22 cellular contexts compared by ENCODE assay signal in the genomic region with DNA sequence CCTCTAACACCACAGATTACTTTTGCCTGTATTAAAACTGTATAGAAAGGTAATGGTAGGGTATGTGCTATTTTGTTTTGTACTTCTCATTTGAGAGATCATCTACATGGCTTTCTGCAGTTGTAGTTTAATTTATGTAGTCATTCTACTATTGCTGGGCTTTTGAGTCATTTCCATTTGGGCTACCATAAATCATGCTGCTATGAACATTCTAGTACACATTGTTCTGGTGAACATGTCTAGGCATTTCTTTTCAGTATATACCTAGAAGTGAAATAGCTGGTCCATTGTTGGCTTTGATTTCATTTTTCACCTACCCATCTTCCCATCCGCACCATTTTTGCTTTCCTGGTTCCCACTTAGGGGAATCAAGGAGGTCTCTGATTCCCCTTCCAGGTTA. TPM values are rescaled to one million over a fixed set of nuclear protein-coding genes. Genes with fewer than 3 reads are reported as not detected.
DNase-seq lines count a peak whose midpoint lies in the region; ATAC-seq, FAIRE-seq and TF ChIP-seq lines count a peak whose summit lies in the region.
"Had no signal": no experiment of that assay in that cellular context is flagged by ENCODE, and none has a peak within 500 bp of the region (broad histone marks: within the 10 kb centered on the region; RNA-seq: fewer than 3 reads in every experiment).

No MANE protein-coding gene starts in this region.

- no peak overlapping the region for H3K27ac Mint-ChIP-seq in activated CD4-positive, alpha-beta T cell treated with anti-CD3 and anti-CD28 coated beads for 36 hours
- H3K27ac Mint-ChIP-seq: CD8-positive, alpha-beta T cell had no signal

- in situ Hi-C loops in brain microvascular endothelial cell (cut with HindIII; ENCODE audit: low pct_ligation_motif_present, low sequenced_read_pairs) = no loop called here

- ATAC-seq in RWPE2 (ENCODE audit: low read depth) (peak; percentile 63; the same call in 2 of the 3 replicates), GM18517 (IDR thresholded peaks at IDR 0.05; ENCODE audit: unreplicated experiment) (no peak)
- no peak for ATAC-seq in activated CD4-positive, alpha-beta T cell treated with anti-CD3 and anti-CD28 coated beads for 36 hours
- ATAC-seq: CD8-positive, alpha-beta T cell; HCT116 had no signal

- CTCF ChIA-PET in activated CD4-positive, alpha-beta T cell treated with anti-CD3 and anti-CD28 coated beads for 36 hours (lab: Charles Lee) = no interaction called here

- H3K9me3 ChIP-seq in RWPE2 (ENCODE audit: severe bottlenecking) = no peaks in the 10 kb centered on the region
- H3K9me3 ChIP-seq: Caco-2, SJSA1 had no signal

- H3K4me3 Mint-ChIP-seq in activated CD4-positive, alpha-beta T cell treated with anti-CD3 and anti-CD28 coated beads for 36 hours = no peak overlapping the region
- H3K4me3 Mint-ChIP-seq: CD8-positive, alpha-beta T cell had no signal

- DNase-seq in RWPE2 (ENCODE audit: low spot score) (no peak), bronchial epithelial cell (ENCODE audit: low read depth) (peak; percentile 67), fibroblast of mammary gland (ENCODE audit: low read depth) (peak; percentile 59), urothelium cell line (ENCODE audit: low spot score) (no peak), brain microvascular endothelial cell (no peak)
- no peak for DNase-seq in activated CD4-positive, alpha-beta T cell treated with anti-CD3 and anti-CD28 coated beads for 36 hours
- no peak for DNase-seq in activated T-cell treated with anti-CD3 and anti-CD28 coated beads, Interleukin-2, amount 50 U/mL, for 1 hour
- DNase-seq: CD8-positive, alpha-beta T cell; IMR-90; NCI-H1105; NCI-H1930; NCI-H446; NCI-H524 treated with DMSO at 0.1 percent for 48 hours; Right ventricle myocardium superior had no signal

- POLR2A ChIA-PET in activated CD4-positive, alpha-beta T cell treated with anti-CD3 and anti-CD28 coated beads for 36 hours (lab: Charles Lee) = no interaction called here

- H3K4me1 Mint-ChIP-seq in activated CD4-positive, alpha-beta T cell treated with anti-CD3 and anti-CD28 coated beads for 36 hours = no peaks in the 10 kb centered on the region

- H3K9me3 Mint-ChIP-seq in activated CD4-positive, alpha-beta T cell treated with anti-CD3 and anti-CD28 coated beads for 36 hours (ENCODE audit: low read depth) = no peaks in the 10 kb centered on the region
- H3K9me3 Mint-ChIP-seq: CD8-positive, alpha-beta T cell had no signal

- H3K27me3 Mint-ChIP-seq in activated CD4-positive, alpha-beta T cell treated with anti-CD3 and anti-CD28 coated beads for 36 hours = no peaks in the 10 kb centered on the region

- H3K4me3 ChIP-seq in RWPE2 (ENCODE audit: severe bottlenecking) = no peak overlapping the region
- no peak overlapping the region for H3K4me3 ChIP-seq in bronchial epithelial cell (ENCODE audit: low read depth, low read length)
- H3K4me3 ChIP-seq in fibroblast of mammary gland (ENCODE audit: control insufficient read depth, low read depth, low read length) = no peak overlapping the region
- H3K4me3 ChIP-seq in brain microvascular endothelial cell (ENCODE audit: low read depth, low read length) = no peak overlapping the region
- H3K4me3 ChIP-seq: SJSA1 had no signal

- TF ChIP-seq CTCF in RWPE2 (IDR thresholded peaks at IDR 0.05; ENCODE audit: poor library complexity, severe bottlenecking) (no peak), bronchial epithelial cell (IDR thresholded peaks at IDR 0.05; ENCODE audit: insufficient read depth, low read length, severe bottlenecking) (no peak), fibroblast of mammary gland (conservative IDR thresholded peaks at IDR 0.05; ENCODE audit: control insufficient read depth, insufficient read depth, low read depth, low read length) (no peak), brain microvascular endothelial cell (IDR thresholded peaks at IDR 0.05; ENCODE audit: low read depth, low read length, missing control alignments) (no peak)

- intact Hi-C loops in activated CD4-positive, alpha-beta T cell treated with anti-CD3 and anti-CD28 coated beads for 36 hours (cut with DNase I, micrococcal nuclease) = no loop called here

- H3K27ac ChIP-seq in RWPE2 (ENCODE audit: poor library complexity, severe bottlenecking) (peak overlapping the region; percentile 36), brain microvascular endothelial cell (no peak overlapping the region)
- H3K27ac ChIP-seq: C4-2B, KMS-11, SJSA1 had no signal

- H3K4me1 ChIP-seq in RWPE2 (ENCODE audit: insufficient read depth, poor library complexity, severe bottlenecking) = peaks cover 12% of the 10 kb centered on the region

- H3K36me3 Mint-ChIP-seq in activated CD4-positive, alpha-beta T cell treated with anti-CD3 and anti-CD28 coated beads for 36 hours (ENCODE audit: low read depth) = no peaks in the 10 kb centered on the region
- H3K36me3 Mint-ChIP-seq: CD8-positive, alpha-beta T cell had no signal

- FAIRE-seq in bronchial epithelial cell (lab: Jason Lieb, UNC) = no peak
- FAIRE-seq in urothelium cell line (lab: Jason Lieb, UNC) = peak; percentile 68
- FAIRE-seq: G401.6 had no signal

- H3K36me3 ChIP-seq in RWPE2 (ENCODE audit: low read depth) (no peaks in the 10 kb centered on the region), bronchial epithelial cell (ENCODE audit: control insufficient read depth, insufficient read depth, low read length) (no peaks in the 10 kb centered on the region), brain microvascular endothelial cell (replicated peaks) (no peaks in the 10 kb centered on the region)

- H3K27me3 ChIP-seq in RWPE2 (ENCODE audit: insufficient read depth, poor library complexity, severe bottlenecking) (no peaks in the 10 kb centered on the region), bronchial epithelial cell (ENCODE audit: control insufficient read depth, insufficient read depth, low read length) (no peaks in the 10 kb centered on the region), brain microvascular endothelial cell (replicated peaks) (no peaks in the 10 kb centered on the region)
- H3K27me3 ChIP-seq: SJSA1 had no signal

RNA-seq across cellular contexts. Expression of gene EDN2, which starts 18.7 kb away (rescaled TPM):
- total RNA-seq in bronchial epithelial cell = 1.6 and 13.3 TPM in 2 replicates
- total RNA-seq in activated CD4-positive, alpha-beta T cell treated with anti-CD3 and anti-CD28 coated beads for 36 hours = not detected
- total RNA-seq: A673, Caco-2, IMR-90 had no signal

Comparison
In these comparisons a context has a peak if more than half of its experiments do, and no peak if none do; other contexts are left out.
1. DNase-seq: peak in bronchial epithelial cell (single experiment) and fibroblast of mammary gland (single experiment); none in RWPE2 (single experiment), urothelium cell line (single experiment), activated CD4-positive, alpha-beta T cell treated with anti-CD3 and anti-CD28 coated beads for 36 hours (single experiment), activated T-cell treated with anti-CD3 and anti-CD28 coated beads, Interleukin-2, amount 50 U/mL, for 1 hour (single experiment) and brain microvascular endothelial cell (single experiment).